In genomic region chr17:10251212-10251948, GRCh38 we compare ENCODE assay signal across 12 cellular contexts. TPM values are rescaled to one million over a fixed set of nuclear protein-coding genes. Genes with fewer than 3 reads are reported as not detected.
DNase-seq lines count a peak whose midpoint lies in the region; ATAC-seq and TF ChIP-seq lines count a peak whose summit lies in the region.
"Had no signal": no experiment of that assay in that cellular context is flagged by ENCODE, and none has a peak within 500 bp of the region (broad histone marks: within the 10 kb centered on the region; RNA-seq: fewer than 3 reads in every experiment).

No MANE protein-coding gene starts in this region.

- intact Hi-C loops in adrenal gland (cut with DNase I): no loop called here
- intact Hi-C loops in activated CD4-positive, alpha-beta T cell treated with anti-CD3 and anti-CD28 coated beads, Interleukin-2, amount 10 ng/mL, durations not matched to agents 24 days and 14 days (cut with micrococcal nuclease): no loop called here

- no peak for TF ChIP-seq POLR2A in adrenal gland (IDR thresholded peaks at IDR 0.05)

- no peaks in the 10 kb centered on the region for H3K36me3 Mint-ChIP-seq in activated CD4-positive, alpha-beta T cell treated with anti-CD3 and anti-CD28 coated beads, Interleukin-2, amount 10 ng/mL, durations not matched to agents 24 days and 14 days (ENCODE audit: low read depth)

- no peak overlapping the region for H3K4me3 Mint-ChIP-seq in activated CD4-positive, alpha-beta T cell treated with anti-CD3 and anti-CD28 coated beads, Interleukin-2, amount 10 ng/mL, durations not matched to agents 24 days and 14 days

- no peak overlapping the region for H3K27ac ChIP-seq in adrenal gland
- H3K27ac ChIP-seq: cardiac muscle cell, foreskin keratinocyte had no signal

- no peak overlapping the region for H3K4me3 ChIP-seq in adrenal gland
- H3K4me3 ChIP-seq: cardiac muscle cell had no signal

- no peaks in the 10 kb centered on the region for H3K27me3 Mint-ChIP-seq in activated CD4-positive, alpha-beta T cell treated with anti-CD3 and anti-CD28 coated beads, Interleukin-2, amount 10 ng/mL, durations not matched to agents 24 days and 14 days

- DNase-seq in medulla oblongata (ENCODE audit: extremely low spot score) (peak; percentile 37), NK-92 (lab: John Stamatoyannopoulos, UW; ENCODE audit: unreplicated experiment) (no peak), adrenal gland (no peak)
- no peak for DNase-seq in stimulated activated CD4-positive, alpha-beta T cell treated with anti-CD3 and anti-CD28 coated beads, Interleukin-2, amount 100 ng/mL, for 48 hours
- no peak for DNase-seq in activated CD4-positive, alpha-beta T cell treated with anti-CD3 and anti-CD28 coated beads, Interleukin-2, amount 10 ng/mL, durations not matched to agents 24 days and 14 days
- DNase-seq: activated CD8-positive, alpha-beta memory T cell treated with anti-CD3 and anti-CD28 coated beads, Interleukin-2, amount 50 U/mL, for 4 hours; foreskin keratinocyte; NCI-H187 treated with DMSO at 0.1 percent for 48 hours had no signal

- 55 to 65% (median 59%) methylated on average over 11 of the region's 11 CpGs for WGBS in adrenal gland, 4 donors

- no peaks in the 10 kb centered on the region for H3K4me1 Mint-ChIP-seq in activated CD4-positive, alpha-beta T cell treated with anti-CD3 and anti-CD28 coated beads, Interleukin-2, amount 10 ng/mL, durations not matched to agents 24 days and 14 days

- no peak for TF ChIP-seq CTCF in adrenal gland (IDR thresholded peaks at IDR 0.05)

- no peaks in the 10 kb centered on the region for H3K27me3 ChIP-seq in adrenal gland
- H3K27me3 ChIP-seq: cardiac muscle cell, foreskin keratinocyte had no signal

- peak; percentile 84 for ATAC-seq in GM18861 (IDR thresholded peaks at IDR 0.05; ENCODE audit: unreplicated experiment)
- peak; percentile 80 for ATAC-seq in GM21515 (IDR thresholded peaks at IDR 0.05; ENCODE audit: unreplicated experiment)
- peak; percentile 89 for ATAC-seq in HG03175 (IDR thresholded peaks at IDR 0.05; ENCODE audit: unreplicated experiment)
- ATAC-seq: foreskin keratinocyte had no signal

- no peaks in the 10 kb centered on the region for H3K36me3 ChIP-seq in adrenal gland (replicated peaks in 1 of 2)
- H3K36me3 ChIP-seq: cardiac muscle cell had no signal

- H3K4me1 ChIP-seq in adrenal gland (replicated peaks in 1 of 2): no peaks in the 10 kb centered on the region
- H3K4me1 ChIP-seq: foreskin keratinocyte had no signal

- no peaks in the 10 kb centered on the region for H3K9me3 Mint-ChIP-seq in activated CD4-positive, alpha-beta T cell treated with anti-CD3 and anti-CD28 coated beads, Interleukin-2, amount 10 ng/mL, durations not matched to agents 24 days and 14 days

- H3K9me3 ChIP-seq in adrenal gland (replicated peaks in 1 of 3): no peaks in the 10 kb centered on the region

- H3K27ac Mint-ChIP-seq in activated CD4-positive, alpha-beta T cell treated with anti-CD3 and anti-CD28 coated beads, Interleukin-2, amount 10 ng/mL, durations not matched to agents 24 days and 14 days: no peak overlapping the region

RNA-seq across cellular contexts. Expression of gene GAS7, which starts 53.0 kb away (rescaled TPM):
- 10 to 100 TPM; 20.0 to 54.9 (median 30.5) TPM for total RNA-seq in adrenal gland
- polyA plus RNA-seq in adrenal gland: 10 to 100 TPM in 1 of 3 donors, 1 to 10 TPM in 2; 3.6 to 12.0 (median 7.3) TPM
- total RNA-seq in activated CD4-positive, alpha-beta T cell treated with anti-CD3 and anti-CD28 coated beads, Interleukin-2, amount 10 ng/mL, durations not matched to agents 24 days and 14 days: 0.21 and 0.26 TPM in 2 replicates

Comparison
In these comparisons a context has a peak if more than half of its experiments do, and no peak if none do; other contexts are left out.
1. RNA of gene GAS7, which starts 53.0 kb away (total RNA-seq): 20.0 to 54.9 TPM in adrenal gland; 0.21 to 0.26 TPM in activated CD4-positive, alpha-beta T cell treated with anti-CD3 and anti-CD28 coated beads, Interleukin-2, amount 10 ng/mL, durations not matched to agents 24 days and 14 days; every median in the first group is over 10 times any median in the second.
2. Peak in every context shown above with its lines, with median percentiles within 50 percentile points of each other: ATAC-seq.